Comparison of ENCODE assay signal across 15 cellular contexts in genomic region chr1:181010789-181011188, GRCh38. TPM values are rescaled to one million over a fixed set of nuclear protein-coding genes. Genes with fewer than 3 reads are reported as not detected.
DNase-seq lines count a peak whose midpoint lies in the region; ATAC-seq and TF ChIP-seq lines count a peak whose summit lies in the region.
"Had no signal": no experiment of that assay in that cellular context is flagged by ENCODE, and none has a peak within 500 bp of the region (broad histone marks: within the 10 kb centered on the region; RNA-seq: fewer than 3 reads in every experiment).

No MANE protein-coding gene starts in this region.

- H3K9me3 Mint-ChIP-seq in chondrocyte (ENCODE audit: low read depth) (no peaks in the 10 kb centered on the region), mesothelial cell of epicardium (no peaks in the 10 kb centered on the region)
- H3K9me3 Mint-ChIP-seq: IgD-negative memory B cell had no signal

- H3K27ac ChIP-seq in upper lobe of left lung: peak overlapping the region in 3 of 4 donors; percentile 15 to 67 (median 59)
- H3K27ac ChIP-seq: WERI-Rb-1 had no signal

- TF ChIP-seq CTCF in chondrocyte (IDR thresholded peaks at IDR 0.05) (peak; percentile 31), mesothelial cell of epicardium (IDR thresholded peaks at IDR 0.05; ENCODE audit: unreplicated experiment) (no peak), upper lobe of left lung (IDR thresholded peaks at IDR 0.05) (no peak)

- H3K27me3 Mint-ChIP-seq in chondrocyte (ENCODE audit: low read depth) (no peaks in the 10 kb centered on the region), mesothelial cell of epicardium (ENCODE audit: low read depth) (no peaks in the 10 kb centered on the region)
- H3K27me3 Mint-ChIP-seq: IgD-negative memory B cell had no signal

- DNase-seq in HS-27A (ENCODE audit: low read depth): peak; percentile 51
- DNase-seq in chondrocyte (ENCODE audit: low spot score): no peak
- no peak for DNase-seq in mesothelial cell of epicardium (ENCODE audit: low spot score in 2 of 2, unreplicated experiment in 2 of 2)
- no peak for DNase-seq in upper lobe of left lung
- DNase-seq in posterior vena cava (ENCODE audit: low spot score): no peak
- DNase-seq in RPMI8226: no peak
- DNase-seq: activated effector memory CD4-positive, alpha-beta T cell treated with Interleukin-2 at 50 U/mL for 16 hours; effector CD8-positive, alpha-beta T cell; NCI-H1092 treated with DMSO at 0.1 percent for 48 hours; OCI-M1; stimulated activated CD4-positive, alpha-beta T cell treated with anti-CD3 and anti-CD28 coated beads, Interleukin-1b, Interleukin-23, amount 100 ng/mL, for 48 hours; WERI-Rb-1 had no signal

- TF ChIP-seq EP300 in upper lobe of left lung (IDR thresholded peaks at IDR 0.05): no peak

- ATAC-seq in upper lobe of left lung (ENCODE audit: low FRiP score in 2 of 2): peak; percentile 25 to 43
- no peak for ATAC-seq in GM18858 (IDR thresholded peaks at IDR 0.05; ENCODE audit: unreplicated experiment)
- ATAC-seq in HG03175 (IDR thresholded peaks at IDR 0.05; ENCODE audit: unreplicated experiment): no peak

- no peaks in the 10 kb centered on the region for H3K36me3 ChIP-seq in upper lobe of left lung
- H3K36me3 ChIP-seq: WERI-Rb-1 had no signal

- H3K4me1 Mint-ChIP-seq in chondrocyte (ENCODE audit: low read depth): peaks cover 53% of the 10 kb centered on the region
- peaks cover 28% of the 10 kb centered on the region for H3K4me1 Mint-ChIP-seq in mesothelial cell of epicardium

- peaks cover 40 to 59% (median 50%) of the 10 kb centered on the region in 4 donors for H3K4me1 ChIP-seq in upper lobe of left lung

- H3K36me3 Mint-ChIP-seq in chondrocyte (ENCODE audit: low read depth): no peaks in the 10 kb centered on the region
- H3K36me3 Mint-ChIP-seq in mesothelial cell of epicardium: peaks cover 5% of the 10 kb centered on the region

- H3K9me3 ChIP-seq in upper lobe of left lung: no peaks in the 10 kb centered on the region

- intact Hi-C loops in posterior vena cava (cut with DNase I): no loop called here

- peak overlapping the region; percentile 75 for H3K27ac Mint-ChIP-seq in chondrocyte (ENCODE audit: unreplicated experiment)
- H3K27ac Mint-ChIP-seq in mesothelial cell of epicardium: peak overlapping the region; percentile 93
- H3K27ac Mint-ChIP-seq: IgD-negative memory B cell had no signal

- H3K4me3 Mint-ChIP-seq in chondrocyte (ENCODE audit: unreplicated experiment) (peak overlapping the region; percentile 14), mesothelial cell of epicardium (no peak overlapping the region)
- H3K4me3 Mint-ChIP-seq: IgD-negative memory B cell had no signal

- H3K27me3 ChIP-seq in upper lobe of left lung: no peaks in the 10 kb centered on the region

- no peak overlapping the region for H3K4me3 ChIP-seq in upper lobe of left lung

- no peak for TF ChIP-seq POLR2A in upper lobe of left lung (IDR thresholded peaks at IDR 0.05)

RNA-seq across cellular contexts. Expression of gene STX6, which starts 11.9 kb away (rescaled TPM):
- total RNA-seq in chondrocyte (18.7 to 19.2 TPM (median 19.1 TPM) in 3 replicates), mesothelial cell of epicardium (23.4 to 24.6 TPM (median 23.8 TPM) in 3 replicates), upper lobe of left lung (10 to 100 TPM; 29.2 to 44.1 (median 35.2) TPM), posterior vena cava (10 to 100 TPM; 12.8 to 15.9 TPM)

RNA-seq across cellular contexts. Expression of gene MR1, which starts 23.0 kb away (rescaled TPM):
- total RNA-seq in chondrocyte (2.7 to 3.9 TPM (median 3.8 TPM) in 3 replicates), mesothelial cell of epicardium (4.2 to 5.5 TPM (median 4.7 TPM) in 3 replicates), upper lobe of left lung (10 to 100 TPM; 22.0 to 54.0 (median 26.9) TPM), posterior vena cava (10 to 100 TPM; 13.9 to 21.9 TPM)

Comparison
In these comparisons a context has a peak if more than half of its experiments do, and no peak if none do; other contexts are left out.
1. ATAC-seq: peak in upper lobe of left lung (2 of 2); none in GM18858 (single experiment) and HG03175 (single experiment).